In the genomic region with DNA sequence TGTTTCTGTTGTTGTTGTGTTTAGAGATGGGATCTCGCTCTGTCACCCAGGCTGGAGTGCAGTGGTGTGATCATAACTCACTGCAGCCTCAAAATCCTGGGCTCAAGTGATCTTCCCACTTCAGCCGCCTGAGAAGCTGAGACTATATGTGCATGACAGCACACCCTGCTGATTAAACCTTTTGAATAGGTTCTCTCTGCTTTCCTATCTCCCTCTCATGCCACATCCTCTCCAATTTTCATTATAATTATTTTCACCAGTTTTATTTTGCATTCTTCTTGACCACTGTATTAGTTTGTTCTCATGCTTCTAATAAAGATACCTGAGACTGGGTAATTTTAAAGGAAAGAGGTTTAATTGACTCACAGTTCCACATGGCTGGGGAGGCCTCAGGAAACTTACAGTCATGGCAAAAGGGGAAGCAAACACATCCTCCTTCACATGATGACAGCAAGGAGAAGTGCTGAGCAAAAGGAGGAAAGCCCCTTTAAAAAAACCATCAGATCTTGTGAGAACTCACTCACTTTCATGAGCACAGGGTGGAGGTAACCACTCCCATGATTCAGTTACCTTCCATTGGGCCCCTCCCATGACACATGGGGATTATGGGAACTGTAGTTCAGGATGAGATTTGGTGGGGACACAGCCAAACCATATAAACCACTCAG, we compare ENCODE assay signal across 11 cellular contexts. TPM values are rescaled to one million over a fixed set of nuclear protein-coding genes. Genes with fewer than 3 reads are reported as not detected.
DNase-seq lines count a peak whose midpoint lies in the region; ATAC-seq, FAIRE-seq and TF ChIP-seq lines count a peak whose summit lies in the region.
"Had no signal": no experiment of that assay in that cellular context is flagged by ENCODE, and none has a peak within 500 bp of the region (broad histone marks: within the 10 kb centered on the region; RNA-seq: fewer than 3 reads in every experiment).

No MANE protein-coding gene starts in this region.

- H3K36me3 Mint-ChIP-seq in activated naive CD4-positive, alpha-beta T cell treated with anti-CD3 and anti-CD28 coated beads, Interleukin-2, amount 50 U/mL, for 72 hours = peaks cover 52 to 65% of the 10 kb centered on the region in 2 donors

- TF ChIP-seq CTCF in colonic mucosa (IDR thresholded peaks at IDR 0.05) (no peak), kidney (IDR thresholded peaks at IDR 0.05; ENCODE audit: borderline replicate concordance, extremely low read depth, insufficient read depth) (no peak)

- H3K4me3 ChIP-seq in colonic mucosa = no peak overlapping the region
- no peak overlapping the region for H3K4me3 ChIP-seq in kidney (ENCODE audit: low read length in 2 of 2)

- no peaks in the 10 kb centered on the region for H3K36me3 ChIP-seq in colonic mucosa
- H3K36me3 ChIP-seq in kidney (ENCODE audit: control insufficient read depth in 1 of 2, insufficient read depth in 2 of 2, low read length in 2 of 2) = peaks cover 6 to 9% of the 10 kb centered on the region in 2 donors

- H3K9ac ChIP-seq in colonic mucosa (ENCODE audit: low read depth in 2 of 2, low read length in 2 of 2) (no peak overlapping the region), kidney (ENCODE audit: low read length in 2 of 2) (no peak overlapping the region)

- H3K4me1 Mint-ChIP-seq in stimulated activated naive CD8-positive, alpha-beta T cell treated with anti-CD3 and anti-CD28 coated beads, Interleukin-15, amount 100 ng/mL, for 72 hours = peaks cover 75% of the 10 kb centered on the region

- peak; percentile 14 to 19 for DNase-seq in stimulated activated CD4-positive, alpha-beta T cell treated with anti-CD3 and anti-CD28 coated beads, Interleukin-12 subunit alpha, Interleukin-12 subunit beta, amount 100 ng/mL, for 24 hours (ENCODE audit: low read depth in 2 of 2)
- no peak for DNase-seq in stimulated activated CD4-positive, alpha-beta T cell treated with anti-CD3 and anti-CD28 coated beads, Interleukin-4, amount 100 ng/mL, for 4 hours
- DNase-seq in activated naive CD4-positive, alpha-beta T cell treated with anti-CD3 and anti-CD28 coated beads, Interleukin-2, amount 50 U/mL, for 72 hours (ENCODE audit: low spot score in 2 of 2) = peak; percentile 15 to 59
- DNase-seq in stimulated activated naive CD8-positive, alpha-beta T cell treated with anti-CD3 and anti-CD28 coated beads, Interleukin-15, amount 100 ng/mL, for 72 hours = peak; percentile 43 to 64
- no peak for DNase-seq in NCI-H526 (lab: John Stamatoyannopoulos, UW)
- no peak for DNase-seq in colonic mucosa
- DNase-seq in kidney = no peak
- DNase-seq: Calu3, NCI-H1436 had no signal

- intact Hi-C loops in colonic mucosa (cut with DNase I) (no loop called here), kidney (cut with DNase I) (no loop called here)

- no peaks in the 10 kb centered on the region for H3K27me3 Mint-ChIP-seq in stimulated activated naive CD8-positive, alpha-beta T cell treated with anti-CD3 and anti-CD28 coated beads, Interleukin-15, amount 100 ng/mL, for 72 hours
- H3K27me3 Mint-ChIP-seq: central memory CD8-positive, alpha-beta T cell had no signal

- no peak for FAIRE-seq in kidney (lab: Jason Lieb, UNC)

- H3K4me3 Mint-ChIP-seq in stimulated activated naive CD8-positive, alpha-beta T cell treated with anti-CD3 and anti-CD28 coated beads, Interleukin-15, amount 100 ng/mL, for 72 hours = peak overlapping the region in 1 of 2 donors; percentile 62
- H3K4me3 Mint-ChIP-seq: central memory CD8-positive, alpha-beta T cell had no signal

- H3K27ac ChIP-seq in colonic mucosa (no peak overlapping the region), kidney (ENCODE audit: low read depth in 2 of 2, low read length in 2 of 2) (no peak overlapping the region)

- ATAC-seq in HG03378 (IDR thresholded peaks at IDR 0.05; ENCODE audit: unreplicated experiment) = peak; percentile 74
- ATAC-seq in activated naive CD4-positive, alpha-beta T cell treated with anti-CD3 and anti-CD28 coated beads, Interleukin-2, amount 50 U/mL, for 72 hours = peak; percentile 96 to 97
- ATAC-seq in stimulated activated naive CD8-positive, alpha-beta T cell treated with anti-CD3 and anti-CD28 coated beads, Interleukin-15, amount 100 ng/mL, for 72 hours = peak; percentile 95

- no peaks in the 10 kb centered on the region for H3K27me3 ChIP-seq in colonic mucosa

- H3K9me3 ChIP-seq in colonic mucosa (no peaks in the 10 kb centered on the region), kidney (ENCODE audit: control insufficient read depth in 1 of 2, low read length in 2 of 2) (no peaks in the 10 kb centered on the region)

- H3K4me1 ChIP-seq in colonic mucosa = no peaks in the 10 kb centered on the region
- no peaks in the 10 kb centered on the region for H3K4me1 ChIP-seq in kidney (ENCODE audit: control insufficient read depth in 1 of 2, insufficient read depth in 1 of 2, low read depth in 1 of 2, low read length in 2 of 2)

- peak overlapping the region in 1 of 2 donors; percentile 64 for H3K27ac Mint-ChIP-seq in activated naive CD4-positive, alpha-beta T cell treated with anti-CD3 and anti-CD28 coated beads, Interleukin-2, amount 50 U/mL, for 72 hours
- H3K27ac Mint-ChIP-seq in stimulated activated naive CD8-positive, alpha-beta T cell treated with anti-CD3 and anti-CD28 coated beads, Interleukin-15, amount 100 ng/mL, for 72 hours = peak overlapping the region in 1 of 2 donors; percentile 64

- H3K9me3 Mint-ChIP-seq in activated naive CD4-positive, alpha-beta T cell treated with anti-CD3 and anti-CD28 coated beads, Interleukin-2, amount 50 U/mL, for 72 hours = peaks cover 0 to 23% of the 10 kb centered on the region in 2 donors
- peaks cover 18 to 29% of the 10 kb centered on the region in 2 donors for H3K9me3 Mint-ChIP-seq in stimulated activated naive CD8-positive, alpha-beta T cell treated with anti-CD3 and anti-CD28 coated beads, Interleukin-15, amount 100 ng/mL, for 72 hours
- H3K9me3 Mint-ChIP-seq: central memory CD8-positive, alpha-beta T cell had no signal

RNA-seq across cellular contexts. Expression of gene AGK, which starts 12.9 kb away (rescaled TPM):
- total RNA-seq in activated naive CD4-positive, alpha-beta T cell treated with anti-CD3 and anti-CD28 coated beads, Interleukin-2, amount 50 U/mL, for 72 hours = 10 to 100 TPM; 30.4 to 40.6 TPM
- 10 to 100 TPM; 19.6 to 21.1 TPM for total RNA-seq in colonic mucosa
- 30.7 TPM for total RNA-seq in kidney
- 17.7 TPM for polyA plus RNA-seq in kidney (ENCODE audit: insufficient read depth, low read depth, low replicate concordance)

Comparison
In these comparisons a context has a peak if more than half of its experiments do, and no peak if none do; other contexts are left out.
1. DNase-seq: peak in stimulated activated CD4-positive, alpha-beta T cell treated with anti-CD3 and anti-CD28 coated beads, Interleukin-12 subunit alpha, Interleukin-12 subunit beta, amount 100 ng/mL, for 24 hours (2 of 2), activated naive CD4-positive, alpha-beta T cell treated with anti-CD3 and anti-CD28 coated beads, Interleukin-2, amount 50 U/mL, for 72 hours (2 of 2) and stimulated activated naive CD8-positive, alpha-beta T cell treated with anti-CD3 and anti-CD28 coated beads, Interleukin-15, amount 100 ng/mL, for 72 hours (2 of 2); none in stimulated activated CD4-positive, alpha-beta T cell treated with anti-CD3 and anti-CD28 coated beads, Interleukin-4, amount 100 ng/mL, for 4 hours (0 of 2), NCI-H526 (0 of 2), colonic mucosa (single experiment) and kidney (single experiment).
2. Peak in every context shown above with its lines, with median percentiles within 50 percentile points of each other: ATAC-seq.